22 cellular contexts compared by ENCODE assay signal in genomic region chr5:136805466-136805865, GRCh38.
DNase-seq lines count a peak whose midpoint lies in the region; ATAC-seq, FAIRE-seq and TF ChIP-seq lines count a peak whose summit lies in the region.
"Had no signal": no experiment of that assay in that cellular context is flagged by ENCODE, and none has a peak within 500 bp of the region (broad histone marks: within the 10 kb centered on the region; RNA-seq: fewer than 3 reads in every experiment).

No MANE protein-coding gene starts in this region.

- H3K36me3 Mint-ChIP-seq in CD8-positive, alpha-beta T cell, result no peaks in the 10 kb centered on the region
- H3K36me3 Mint-ChIP-seq: activated naive CD8-positive, alpha-beta T cell treated with anti-CD3 and anti-CD28 coated beads for 36 hours had no signal

- intact Hi-C loops in CD8-positive, alpha-beta T cell (cut with DNase I, micrococcal nuclease), result no loop called here

- H4K20me1 ChIP-seq in keratinocyte (ENCODE audit: control insufficient read depth, extremely low read depth, insufficient read depth, low read length), result no peaks in the 10 kb centered on the region

- H3K18ac ChIP-seq in neuronal stem cell (ENCODE audit: low read length), result no peak overlapping the region

- H3K27me3 Mint-ChIP-seq in CD8-positive, alpha-beta T cell (ENCODE audit: low read depth), result no peaks in the 10 kb centered on the region
- H3K27me3 Mint-ChIP-seq: activated naive CD8-positive, alpha-beta T cell treated with anti-CD3 and anti-CD28 coated beads for 36 hours had no signal

- no peak overlapping the region for H2BK12ac ChIP-seq in neuronal stem cell (ENCODE audit: low read length)

- H3K27ac ChIP-seq in keratinocyte (ENCODE audit: control insufficient read depth, insufficient read depth, low read length) (no peak overlapping the region), neuronal stem cell (replicated peaks; ENCODE audit: low read length) (no peak overlapping the region)
- H3K27ac ChIP-seq in CD8-positive, alpha-beta T cell (ENCODE audit: low read depth, low read length), result no peak overlapping the region
- H3K27ac ChIP-seq: heart left ventricle, lower lobe of right lung, parathyroid adenoma, thyroid gland had no signal

- no peak overlapping the region for H3K4me3 Mint-ChIP-seq in CD8-positive, alpha-beta T cell
- H3K4me3 Mint-ChIP-seq: activated naive CD8-positive, alpha-beta T cell treated with anti-CD3 and anti-CD28 coated beads for 36 hours had no signal

- H4K91ac ChIP-seq in neuronal stem cell (ENCODE audit: low read depth, low read length, poor library complexity), result no peak overlapping the region

- no peaks in the 10 kb centered on the region for H3K27me3 ChIP-seq in bronchial epithelial cell (ENCODE audit: control insufficient read depth, insufficient read depth, low read length)
- no peaks in the 10 kb centered on the region for H3K27me3 ChIP-seq in keratinocyte (ENCODE audit: control insufficient read depth, extremely low read depth, insufficient read depth, low read length)
- no peaks in the 10 kb centered on the region for H3K27me3 ChIP-seq in CD8-positive, alpha-beta T cell (ENCODE audit: insufficient read depth, low read length)
- no peaks in the 10 kb centered on the region for H3K27me3 ChIP-seq in neuronal stem cell (ENCODE audit: control insufficient read depth in 3 of 3, insufficient read depth in 3 of 3, low read depth in 1 of 3, low read length in 3 of 3)
- H3K27me3 ChIP-seq: heart left ventricle, thyroid gland had no signal

- H3K9me3 Mint-ChIP-seq in CD8-positive, alpha-beta T cell, result no peaks in the 10 kb centered on the region
- H3K9me3 Mint-ChIP-seq: activated naive CD8-positive, alpha-beta T cell treated with anti-CD3 and anti-CD28 coated beads for 36 hours had no signal

- H3K4me2 ChIP-seq in keratinocyte (ENCODE audit: control insufficient read depth, extremely low read depth, insufficient read depth, low read depth, low read length) (no peak overlapping the region), neuronal stem cell (ENCODE audit: insufficient read depth, low read length, poor library complexity, severe bottlenecking) (no peak overlapping the region)

- H4K8ac ChIP-seq in neuronal stem cell (ENCODE audit: low read depth, low read length), result no peak overlapping the region

- CTCF ChIA-PET in CD8-positive, alpha-beta T cell (lab: Charles Lee), result no interaction called here

- no peaks in the 10 kb centered on the region for H3K36me3 ChIP-seq in bronchial epithelial cell (ENCODE audit: control insufficient read depth, insufficient read depth, low read length)
- no peaks in the 10 kb centered on the region for H3K36me3 ChIP-seq in keratinocyte (ENCODE audit: control insufficient read depth in 2 of 2, extremely low read depth in 1 of 2, insufficient read depth in 2 of 2, low read length in 2 of 2)
- H3K36me3 ChIP-seq in CD8-positive, alpha-beta T cell (ENCODE audit: insufficient read depth, low read length), result no peaks in the 10 kb centered on the region
- H3K36me3 ChIP-seq in neuronal stem cell (replicated peaks in 1 of 2; ENCODE audit: control insufficient read depth in 2 of 2, insufficient read depth in 2 of 2, low read length in 2 of 2), result no peaks in the 10 kb centered on the region
- H3K36me3 ChIP-seq: heart left ventricle, lower lobe of right lung, thyroid gland had no signal

- no peak overlapping the region for H2AK5ac ChIP-seq in neuronal stem cell (ENCODE audit: low read depth, low read length)

- ATAC-seq in CD8-positive, alpha-beta T cell, result no peak
- ATAC-seq in GM19452 (IDR thresholded peaks at IDR 0.05; ENCODE audit: unreplicated experiment), result no peak
- ATAC-seq: heart left ventricle, lower lobe of right lung had no signal

- no peaks in the 10 kb centered on the region for H3K79me1 ChIP-seq in neuronal stem cell (ENCODE audit: low read depth, low read length)

- H3K4me3 ChIP-seq in AG10803 (ENCODE audit: low read length), result no peak overlapping the region
- no peak overlapping the region for H3K4me3 ChIP-seq in bronchial epithelial cell (ENCODE audit: low read depth, low read length)
- H3K4me3 ChIP-seq in keratinocyte (ENCODE audit: control insufficient read depth in 2 of 3, extremely low read depth in 1 of 3, insufficient read depth in 2 of 3, low read depth in 1 of 3, low read length in 3 of 3), result no peak overlapping the region
- no peak overlapping the region for H3K4me3 ChIP-seq in CD8-positive, alpha-beta T cell (ENCODE audit: low read depth, low read length)
- H3K4me3 ChIP-seq in neuronal stem cell (ENCODE audit: low read length in 2 of 2), result no peak overlapping the region
- H3K4me3 ChIP-seq: heart left ventricle, lower lobe of right lung, thyroid gland had no signal

- H3K14ac ChIP-seq in neuronal stem cell (ENCODE audit: low read length), result no peak overlapping the region

- no CpG with 5 or more reads among the region's 2 CpGs for WGBS in neuronal stem cell (ENCODE audit: extremely low coverage in 2 of 2, insufficient read length in 2 of 2, insufficient replicate concordance in 1 of 2), 2 donors

- H3K23ac ChIP-seq in neuronal stem cell (ENCODE audit: low read depth, low read length, poor library complexity), result no peak overlapping the region

- H3K9me1 ChIP-seq in keratinocyte (ENCODE audit: control insufficient read depth, extremely low read depth, insufficient read depth, low read length), result no peaks in the 10 kb centered on the region

- H3K9ac ChIP-seq in keratinocyte (ENCODE audit: control insufficient read depth, extremely low read depth, insufficient read depth, low read length) (no peak overlapping the region), neuronal stem cell (ENCODE audit: low read depth, low read length, poor library complexity) (no peak overlapping the region)
- H3K9ac ChIP-seq: parathyroid adenoma had no signal

- H3K79me2 ChIP-seq in keratinocyte (ENCODE audit: control insufficient read depth, insufficient read depth, low read length), result no peaks in the 10 kb centered on the region
- H3K79me2 ChIP-seq: parathyroid adenoma had no signal

- H3K9me3 ChIP-seq in keratinocyte (ENCODE audit: control insufficient read depth, low read depth, low read length), result no peaks in the 10 kb centered on the region
- H3K9me3 ChIP-seq in CD8-positive, alpha-beta T cell (ENCODE audit: low read length), result no peaks in the 10 kb centered on the region
- no peaks in the 10 kb centered on the region for H3K9me3 ChIP-seq in neuronal stem cell (replicated peaks in 1 of 2; ENCODE audit: control insufficient read depth in 2 of 2, insufficient read depth in 1 of 2, low read depth in 1 of 2, low read length in 2 of 2)
- H3K9me3 ChIP-seq: heart left ventricle, lower lobe of right lung, thyroid gland had no signal

- H3K4me1 ChIP-seq in keratinocyte (ENCODE audit: control insufficient read depth, extremely low read depth, insufficient read depth, low read length) (no peaks in the 10 kb centered on the region), neuronal stem cell (ENCODE audit: control insufficient read depth in 2 of 2, insufficient read depth in 1 of 2, low read depth in 1 of 2, low read length in 2 of 2) (no peaks in the 10 kb centered on the region)
- no peaks in the 10 kb centered on the region for H3K4me1 ChIP-seq in CD8-positive, alpha-beta T cell (ENCODE audit: insufficient read depth, low read length)
- H3K4me1 ChIP-seq: lower lobe of right lung, parathyroid adenoma, thyroid gland had no signal

- no peak overlapping the region for H2AFZ ChIP-seq in keratinocyte (ENCODE audit: control insufficient read depth, low read length)
- H2AFZ ChIP-seq in neuronal stem cell (ENCODE audit: low read length), result no peak overlapping the region
- H2AFZ ChIP-seq: parathyroid adenoma had no signal

- no peak for DNase-seq in AG10803 (ENCODE audit: low read depth)
- DNase-seq in bronchial epithelial cell (ENCODE audit: low read depth), result no peak
- DNase-seq in keratinocyte (ENCODE audit: low read depth, low spot score), result no peak
- no peak for DNase-seq in CD8-positive, alpha-beta T cell
- no peak for DNase-seq in neuronal stem cell (ENCODE audit: low spot score)
- DNase-seq in NCI-H2227 treated with DMSO at 0.1 percent for 48 hours (lab: John Stamatoyannopoulos, UW), result no peak
- DNase-seq: activated naive CD8-positive, alpha-beta T cell treated with anti-CD3 and anti-CD28 coated beads for 36 hours; AML-193; Calu3; heart left ventricle; lower lobe of right lung; MM.1S; NCI-H1694; NCI-H446 treated with DMSO at 0.1 percent for 48 hours; NK-92 treated with Interleukin-12 subunit alpha and Interleukin-12 subunit beta, amount 100 ng/mL, for 24 hours; RPMI8226; stimulated activated CD4-positive, alpha-beta T cell treated with anti-CD3 and anti-CD28 coated beads, Interleukin-1b, Interleukin-23, amount 100 ng/mL, for 48 hours; stimulated activated naive CD4-positive, alpha-beta T cell; thyroid gland had no signal

- H3K4me1 Mint-ChIP-seq in CD8-positive, alpha-beta T cell (ENCODE audit: low read depth), result peaks cover 3% of the 10 kb centered on the region

- H2BK120ac ChIP-seq in neuronal stem cell (ENCODE audit: low read depth, low read length), result no peak overlapping the region

- FAIRE-seq in bronchial epithelial cell (lab: Jason Lieb, UNC) (no peak), keratinocyte (lab: Jason Lieb, UNC) (no peak)

- no peak overlapping the region for H2BK15ac ChIP-seq in neuronal stem cell (ENCODE audit: low read length)

- dilution Hi-C loops in keratinocyte (cut with MboI; ENCODE audit: extremely low pct_ligation_motif_present, low sequenced_read_pairs), result no loop called here

- POLR2A ChIA-PET in CD8-positive, alpha-beta T cell (lab: Charles Lee), result no interaction called here

- no peak overlapping the region for H3K4ac ChIP-seq in neuronal stem cell (ENCODE audit: low read length)

- TF ChIP-seq CTCF in AG10803 (conservative IDR thresholded peaks at IDR 0.05; ENCODE audit: low read length) (peak; percentile 35; the same call in 1 of the 2 replicates), LNCAP (IDR thresholded peaks at IDR 0.05) (peak; percentile 24; the same call in 1 of the 2 replicates), bronchial epithelial cell (IDR thresholded peaks at IDR 0.05; ENCODE audit: insufficient read depth, low read length, severe bottlenecking) (peak; percentile 32), keratinocyte (optimal IDR thresholded peaks at IDR 0.05 in 1 of 3, IDR thresholded peaks at IDR 0.05 in 1 of 3, conservative IDR thresholded peaks at IDR 0.05 in 1 of 3; ENCODE audit: extremely low read depth in 1 of 3, insufficient read depth in 2 of 3, low read length in 3 of 3) (peak in 2 of 3 experiments; percentile 17 to 28)
- no peak for TF ChIP-seq CTCF in CD8-positive, alpha-beta T cell (IDR thresholded peaks at IDR 0.05)

- no peak overlapping the region for H2BK5ac ChIP-seq in neuronal stem cell (ENCODE audit: low read length)

- H3K27ac Mint-ChIP-seq in CD8-positive, alpha-beta T cell, result no peak overlapping the region
- H3K27ac Mint-ChIP-seq: activated naive CD8-positive, alpha-beta T cell treated with anti-CD3 and anti-CD28 coated beads for 36 hours had no signal
